In the genomic region with DNA sequence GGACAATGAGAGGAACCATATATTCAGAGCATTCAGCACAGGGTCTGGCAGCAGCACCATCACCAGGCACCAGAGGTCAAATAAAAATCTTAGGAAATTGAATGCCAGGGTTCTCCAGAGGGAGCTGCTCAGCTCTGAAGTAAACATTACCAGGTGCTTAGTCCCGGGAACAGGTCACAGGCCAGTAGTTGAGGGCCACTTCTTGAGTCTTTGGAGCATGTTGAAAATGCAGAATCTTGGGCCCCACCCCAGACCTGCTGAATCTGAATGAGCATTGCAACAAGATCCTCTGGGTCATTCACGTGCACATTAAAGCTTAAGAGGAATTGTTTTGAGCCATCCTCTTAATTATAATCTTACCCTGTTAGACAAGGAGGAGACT, we compare ENCODE assay signal across 23 cellular contexts.
"Had no signal": no experiment of that assay in that cellular context is flagged by ENCODE, and none has a peak within 500 bp of the region (broad histone marks: within the 10 kb centered on the region; RNA-seq: fewer than 3 reads in every experiment).

No MANE protein-coding gene starts in this region.

- H3K9me3 Mint-ChIP-seq: activated B cell treated with CpG ODN at 0.5 μM for 24 hours; activated naive CD4-positive, alpha-beta T cell treated with anti-CD3 and anti-CD28 coated beads for 36 hours; activated naive CD8-positive, alpha-beta T cell treated with anti-CD3 and anti-CD28 coated beads, Interleukin-2, amount 10 ng/mL, durations not matched to agents 7 days and 5 days; activated T-cell treated with anti-CD3 and anti-CD28 coated beads, Interleukin-2, amount 50 U/mL, for 4 hours; effector memory CD8-positive, alpha-beta T cell; naive thymus-derived CD4-positive, alpha-beta T cell; stimulated activated memory B cell treated with anti-CD40 and anti-IgM and Interleukin-4, amounts not matched to agents 10 μg/mL and 1 μg/mL and 100 μg/mL, for 72 hours; T-helper 1 cell treated with Interleukin-12 subunit alpha and Interleukin-12 subunit beta and Interleukin-4 antibody, amounts not matched to agents 30 μg/mL and 1 μg/mL, for 36 hours had no signal

- H3K36me3 Mint-ChIP-seq: activated naive CD8-positive, alpha-beta T cell treated with anti-CD3 and anti-CD28 coated beads, Interleukin-2, amount 10 ng/mL, durations not matched to agents 7 days and 5 days; naive thymus-derived CD4-positive, alpha-beta T cell; stimulated activated memory B cell treated with anti-CD40 and anti-IgM and Interleukin-4, amounts not matched to agents 10 μg/mL and 1 μg/mL and 100 μg/mL, for 72 hours had no signal

- H3K27me3 ChIP-seq: colonic mucosa, dorsolateral prefrontal cortex, sigmoid colon had no signal

- ATAC-seq: esophagus mucosa; naive thymus-derived CD4-positive, alpha-beta T cell; stimulated activated memory B cell treated with anti-CD40 and anti-IgM and Interleukin-4, amounts not matched to agents 10 μg/mL and 1 μg/mL and 100 μg/mL, for 72 hours had no signal

- H3K9me3 ChIP-seq: colonic mucosa, sigmoid colon had no signal

- H3K4me3 Mint-ChIP-seq: activated B cell treated with CpG ODN at 0.5 μM for 24 hours; activated CD4-positive, alpha-beta T cell treated with anti-CD3 and anti-CD28 coated beads for 36 hours; activated naive CD4-positive, alpha-beta T cell treated with anti-CD3 and anti-CD28 coated beads for 36 hours; activated T-cell treated with anti-CD3 and anti-CD28 coated beads, Interleukin-2, amount 50 U/mL, for 4 hours; effector memory CD8-positive, alpha-beta T cell; stimulated activated memory B cell treated with anti-CD40 and anti-IgM and Interleukin-4, amounts not matched to agents 10 μg/mL and 1 μg/mL and 100 μg/mL, for 72 hours; T-helper 1 cell treated with Interleukin-12 subunit alpha and Interleukin-12 subunit beta and Interleukin-4 antibody, amounts not matched to agents 30 μg/mL and 1 μg/mL, for 36 hours had no signal

- H3K27ac Mint-ChIP-seq: activated B cell treated with CpG ODN at 0.5 μM for 24 hours; activated CD4-positive, alpha-beta T cell treated with anti-CD3 and anti-CD28 coated beads for 36 hours; activated naive CD4-positive, alpha-beta T cell treated with anti-CD3 and anti-CD28 coated beads for 36 hours; effector memory CD8-positive, alpha-beta T cell; naive thymus-derived CD4-positive, alpha-beta T cell; stimulated activated memory B cell treated with anti-CD40 and anti-IgM and Interleukin-4, amounts not matched to agents 10 μg/mL and 1 μg/mL and 100 μg/mL, for 72 hours; T-helper 1 cell treated with Interleukin-12 subunit alpha and Interleukin-12 subunit beta and Interleukin-4 antibody, amounts not matched to agents 30 μg/mL and 1 μg/mL, for 36 hours had no signal

- H3K36me3 ChIP-seq: colonic mucosa, sigmoid colon had no signal

- H3K27ac ChIP-seq: colonic mucosa, dorsolateral prefrontal cortex, sigmoid colon had no signal

- DNase-seq: activated B cell treated with CpG ODN at 0.5 μM for 24 hours; activated CD4-positive, alpha-beta T cell treated with anti-CD3 and anti-CD28 coated beads for 36 hours; activated CD4-positive, alpha-beta T cell treated with anti-CD3 and anti-CD28 coated beads, Interleukin-2, amount 50 U/mL, for 4 hours; activated CD8-positive, alpha-beta memory T cell treated with anti-CD3 and anti-CD28 coated beads, Interleukin-2, amount 50 U/mL, for 48 hours; activated effector memory CD4-positive, alpha-beta T cell treated with Interleukin-2 at 50 U/mL for 16 hours; activated naive CD4-positive, alpha-beta T cell treated with anti-CD3 and anti-CD28 coated beads for 36 hours; activated naive CD8-positive, alpha-beta T cell treated with anti-CD3 and anti-CD28 coated beads, Interleukin-2, amount 10 ng/mL, durations not matched to agents 7 days and 5 days; activated T-cell treated with anti-CD3 and anti-CD28 coated beads, Interleukin-2, amount 50 U/mL, for 4 hours; amniotic stem cell; colonic mucosa; dorsolateral prefrontal cortex; effector memory CD8-positive, alpha-beta T cell; head of caudate nucleus; hypothalamus; retina; sigmoid colon; stimulated activated CD4-positive, alpha-beta T cell treated with anti-CD3 and anti-CD28 coated beads, Interleukin-15, amount 100 ng/mL, for 24 hours; trophoblast cell had no signal

- H3K4me1 ChIP-seq: colonic mucosa had no signal

- H3K4me1 Mint-ChIP-seq: activated B cell treated with CpG ODN at 0.5 μM for 24 hours; stimulated activated memory B cell treated with anti-CD40 and anti-IgM and Interleukin-4, amounts not matched to agents 10 μg/mL and 1 μg/mL and 100 μg/mL, for 72 hours had no signal

- H3K4me3 ChIP-seq: colonic mucosa, dorsolateral prefrontal cortex, sigmoid colon, smooth muscle cell had no signal
